Comparison of ENCODE assay signal across 16 cellular contexts in genomic region chr19:44887648-44888047, GRCh38. TPM values are rescaled to one million over a fixed set of nuclear protein-coding genes. Genes with fewer than 3 reads are reported as not detected.
DNase-seq lines count a peak whose midpoint lies in the region; ATAC-seq and TF ChIP-seq lines count a peak whose summit lies in the region.
"Had no signal": no experiment of that assay in that cellular context is flagged by ENCODE, and none has a peak within 500 bp of the region (broad histone marks: within the 10 kb centered on the region; RNA-seq: fewer than 3 reads in every experiment).

No MANE protein-coding gene starts in this region.

- peaks cover 2% of the 10 kb centered on the region for H3K9me3 Mint-ChIP-seq in activated naive CD4-positive, alpha-beta T cell treated with anti-CD3 and anti-CD28 coated beads for 36 hours
- no peaks in the 10 kb centered on the region for H3K9me3 Mint-ChIP-seq in activated naive CD4-positive, alpha-beta T cell treated with anti-CD3 and anti-CD28 coated beads, Interleukin-2, amount 50 U/mL, for 72 hours
- H3K9me3 Mint-ChIP-seq in Caco-2 (ENCODE audit: unreplicated experiment) (no peaks in the 10 kb centered on the region), progenitor cell of endocrine pancreas (ENCODE audit: low read depth) (no peaks in the 10 kb centered on the region)
- H3K9me3 Mint-ChIP-seq: CD8-positive, alpha-beta T cell; IgD-negative memory B cell had no signal

- no peak overlapping the region for H3K4me3 Mint-ChIP-seq in activated naive CD4-positive, alpha-beta T cell treated with anti-CD3 and anti-CD28 coated beads for 36 hours
- no peak overlapping the region for H3K4me3 Mint-ChIP-seq in Caco-2 (ENCODE audit: unreplicated experiment)
- H3K4me3 Mint-ChIP-seq in progenitor cell of endocrine pancreas (ENCODE audit: low read depth): no peak overlapping the region

- H3K4me1 ChIP-seq in Caco-2 (peaks cover 26% of the 10 kb centered on the region), liver (ENCODE audit: control insufficient read depth in 4 of 4, insufficient read depth in 4 of 4, low read length in 3 of 4) (peaks cover 7 to 19% (median 18%) of the 10 kb centered on the region in 4 donors)

- CTCF ChIA-PET in activated naive CD4-positive, alpha-beta T cell treated with anti-CD3 and anti-CD28 coated beads for 36 hours (lab: Charles Lee): interaction anchor here (0.7 kb wide), 1 partner anchor 230 kb away, joined by 3 read pairs; no protein-coding TSS in a partner anchor
- CTCF ChIA-PET in Caco-2 (lab: Charles Lee): no interaction called here

- H3K27ac ChIP-seq in liver (ENCODE audit: low read depth in 1 of 2, low read length in 2 of 2): no peak overlapping the region
- H3K27ac ChIP-seq in WERI-Rb-1: no peak overlapping the region
- H3K27ac ChIP-seq: BLaER1 treated with 17β-estradiol and CSF1 and Interleukin-3, amounts not matched to agents 10 nM and 100 nM; GM23248 had no signal

- TF ChIP-seq CTCF in Caco-2 (IDR thresholded peaks at IDR 0.05; ENCODE audit: insufficient read depth in 1 of 2, low read depth in 1 of 2, low read length in 1 of 2, severe bottlenecking in 1 of 2, unreplicated experiment in 1 of 2): no peak
- no peak for TF ChIP-seq CTCF in liver (IDR thresholded peaks at IDR 0.05; ENCODE audit: low read depth, low read length, missing input control)
- no peak for TF ChIP-seq CTCF in progenitor cell of endocrine pancreas (IDR thresholded peaks at IDR 0.05; ENCODE audit: unreplicated experiment)
- no peak for TF ChIP-seq CTCF in WERI-Rb-1 (IDR thresholded peaks at IDR 0.05; ENCODE audit: low read depth, low read length)

- no peaks in the 10 kb centered on the region for H3K27me3 ChIP-seq in Caco-2 (replicated peaks; ENCODE audit: control insufficient read depth, insufficient read depth, low read length)
- no peaks in the 10 kb centered on the region for H3K27me3 ChIP-seq in liver (ENCODE audit: control insufficient read depth in 4 of 4, insufficient read depth in 4 of 4, low read length in 3 of 4)
- H3K27me3 ChIP-seq in WERI-Rb-1 (ENCODE audit: insufficient read depth, low read depth, severe bottlenecking): no peaks in the 10 kb centered on the region
- H3K27me3 ChIP-seq: BLaER1 treated with 17β-estradiol and CSF1 and Interleukin-3, amounts not matched to agents 10 nM and 100 nM had no signal

- TF ChIP-seq RAD21 in liver (IDR thresholded peaks at IDR 0.05): no peak

- H3K27me3 Mint-ChIP-seq in activated naive CD4-positive, alpha-beta T cell treated with anti-CD3 and anti-CD28 coated beads for 36 hours (ENCODE audit: low read depth): no peaks in the 10 kb centered on the region
- H3K27me3 Mint-ChIP-seq in Caco-2 (ENCODE audit: insufficient read depth, unreplicated experiment): no peaks in the 10 kb centered on the region
- no peaks in the 10 kb centered on the region for H3K27me3 Mint-ChIP-seq in progenitor cell of endocrine pancreas
- H3K27me3 Mint-ChIP-seq: IgD-negative memory B cell had no signal

- 92% methylated on average over 4 of the region's 4 CpGs for WGBS in liver

- no TSS peak for BruUV-seq in Caco-2 (replicated peaks; lab: Mats Ljungman, UMichigan)

- H3K36me3 ChIP-seq in Caco-2 (ENCODE audit: control insufficient read depth, insufficient read depth, low read length) (0 out of 2 replicates have a peak, but pooled peaks cover 1% of the 10 kb centered on the region), liver (ENCODE audit: control insufficient read depth in 4 of 4, insufficient read depth in 3 of 4, low read depth in 1 of 4, low read length in 3 of 4) (peaks cover 1 to 36% (median 7%) of the 10 kb centered on the region in 4 donors), WERI-Rb-1 (peaks cover 41% of the 10 kb centered on the region)

- no peak for ATAC-seq in activated naive CD4-positive, alpha-beta T cell treated with anti-CD3 and anti-CD28 coated beads, Interleukin-2, amount 50 U/mL, for 72 hours
- ATAC-seq: CD8-positive, alpha-beta T cell; HCT116 had no signal

- intact Hi-C loops in activated naive CD4-positive, alpha-beta T cell treated with anti-CD3 and anti-CD28 coated beads for 36 hours (cut with micrococcal nuclease): no loop called here
- intact Hi-C loops in Caco-2 (cut with micrococcal nuclease; ENCODE audit: unreplicated experiment): no loop called here

- no peaks in the 10 kb centered on the region for H3K9me3 ChIP-seq in Caco-2
- no peaks in the 10 kb centered on the region for H3K9me3 ChIP-seq in liver (ENCODE audit: control insufficient read depth in 4 of 4, low read length in 3 of 4)
- no peaks in the 10 kb centered on the region for H3K9me3 ChIP-seq in WERI-Rb-1 (ENCODE audit: severe bottlenecking)
- H3K9me3 ChIP-seq: BLaER1 treated with 17β-estradiol and CSF1 and Interleukin-3, amounts not matched to agents 10 nM and 100 nM had no signal

- H3K4me1 Mint-ChIP-seq in activated naive CD4-positive, alpha-beta T cell treated with anti-CD3 and anti-CD28 coated beads for 36 hours (ENCODE audit: low read depth): peaks cover 18% of the 10 kb centered on the region
- peaks cover 21% of the 10 kb centered on the region for H3K4me1 Mint-ChIP-seq in Caco-2 (ENCODE audit: low read depth, unreplicated experiment)
- H3K4me1 Mint-ChIP-seq in progenitor cell of endocrine pancreas (ENCODE audit: low read depth): peaks cover 16% of the 10 kb centered on the region

- no peak for DNase-seq in activated naive CD4-positive, alpha-beta T cell treated with anti-CD3 and anti-CD28 coated beads for 36 hours
- no peak for DNase-seq in activated naive CD4-positive, alpha-beta T cell treated with anti-CD3 and anti-CD28 coated beads, Interleukin-2, amount 50 U/mL, for 72 hours (ENCODE audit: low spot score in 2 of 2)
- DNase-seq in Caco-2 (no peak), progenitor cell of endocrine pancreas (ENCODE audit: low spot score, unreplicated experiment) (no peak), DMS53 treated with DMSO at 0.1 percent for 48 hours (lab: John Stamatoyannopoulos, UW; ENCODE audit: unreplicated experiment) (no peak), WERI-Rb-1 (no peak), germinal center (ENCODE audit: low spot score) (no peak)
- DNase-seq: 8988T; CD8-positive, alpha-beta T cell; COR-L47; GM23248 had no signal

- H3K27ac Mint-ChIP-seq in activated naive CD4-positive, alpha-beta T cell treated with anti-CD3 and anti-CD28 coated beads for 36 hours: peak overlapping the region; percentile 33
- no peak overlapping the region for H3K27ac Mint-ChIP-seq in activated naive CD4-positive, alpha-beta T cell treated with anti-CD3 and anti-CD28 coated beads, Interleukin-2, amount 50 U/mL, for 72 hours
- peak overlapping the region; percentile 21 for H3K27ac Mint-ChIP-seq in Caco-2 (ENCODE audit: unreplicated experiment)
- peak overlapping the region; percentile 89 for H3K27ac Mint-ChIP-seq in progenitor cell of endocrine pancreas
- H3K27ac Mint-ChIP-seq: CD8-positive, alpha-beta T cell; IgD-negative memory B cell had no signal

- no peak overlapping the region for H3K4me3 ChIP-seq in Caco-2 (ENCODE audit: low read depth, low read length)
- H3K4me3 ChIP-seq in liver (ENCODE audit: low read depth in 1 of 3, low read length in 3 of 3): no peak overlapping the region
- H3K4me3 ChIP-seq in WERI-Rb-1 (ENCODE audit: low read depth, low read length): no peak overlapping the region
- H3K4me3 ChIP-seq: BLaER1 treated with 17β-estradiol and CSF1 and Interleukin-3, amounts not matched to agents 10 nM and 100 nM; GM23248 had no signal

- POLR2A ChIA-PET in Caco-2 (lab: Charles Lee): no interaction called here

- peaks cover 11% of the 10 kb centered on the region for H3K36me3 Mint-ChIP-seq in activated naive CD4-positive, alpha-beta T cell treated with anti-CD3 and anti-CD28 coated beads for 36 hours (ENCODE audit: low read depth)
- H3K36me3 Mint-ChIP-seq in activated naive CD4-positive, alpha-beta T cell treated with anti-CD3 and anti-CD28 coated beads, Interleukin-2, amount 50 U/mL, for 72 hours: peaks cover 7 to 13% of the 10 kb centered on the region in 2 donors
- H3K36me3 Mint-ChIP-seq in Caco-2 (ENCODE audit: insufficient read depth, unreplicated experiment) (peaks cover 84% of the 10 kb centered on the region), progenitor cell of endocrine pancreas (ENCODE audit: insufficient read depth) (peaks cover 25% of the 10 kb centered on the region)
- H3K36me3 Mint-ChIP-seq: IgD-negative memory B cell had no signal

- H3K9ac ChIP-seq in liver (ENCODE audit: low read depth in 1 of 2, low read length in 2 of 2): no peak overlapping the region
- H3K9ac ChIP-seq: BLaER1 treated with 17β-estradiol and CSF1 and Interleukin-3, amounts not matched to agents 10 nM and 100 nM; GM23248 had no signal

RNA-seq across cellular contexts. Expression of gene TOMM40, which starts 3.4 kb away (rescaled TPM):
- 10 to 100 TPM; 72.6 to 75.0 TPM for total RNA-seq in activated naive CD4-positive, alpha-beta T cell treated with anti-CD3 and anti-CD28 coated beads for 36 hours
- 100 to 1,000 TPM in 1 of 2 donors, 10 to 100 TPM in 1; 38.2 to 120 TPM for total RNA-seq in activated naive CD4-positive, alpha-beta T cell treated with anti-CD3 and anti-CD28 coated beads, Interleukin-2, amount 50 U/mL, for 72 hours
- 205 and 227 TPM in 2 replicates for total RNA-seq in Caco-2 (2022)
- total RNA-seq in liver: 10 to 100 TPM; 28.3 to 34.4 TPM
- 10 to 100 TPM; 27.0 to 33.0 TPM for polyA plus RNA-seq in liver
- total RNA-seq in progenitor cell of endocrine pancreas: 63.0 and 67.1 TPM in 2 replicates

RNA-seq across cellular contexts. Expression of gene APOE, which starts 17.9 kb away (rescaled TPM):
- 1 to 10 TPM in 1 of 2 experiments, under 1 TPM in 1; 0.72 to 1.1 TPM for total RNA-seq in activated naive CD4-positive, alpha-beta T cell treated with anti-CD3 and anti-CD28 coated beads for 36 hours
- 1 to 10 TPM in 1 of 2 donors, under 1 TPM in 1; 0.80 to 2.9 TPM for total RNA-seq in activated naive CD4-positive, alpha-beta T cell treated with anti-CD3 and anti-CD28 coated beads, Interleukin-2, amount 50 U/mL, for 72 hours
- 1,346 and 1,404 TPM in 2 replicates for total RNA-seq in Caco-2 (2022)
- 1,000 to 10,000 TPM; 1,884 to 3,491 TPM for total RNA-seq in liver
- 1,000 to 10,000 TPM; 3,935 to 5,263 TPM for polyA plus RNA-seq in liver
- total RNA-seq in progenitor cell of endocrine pancreas: 198 and 233 TPM in 2 replicates
- polyA plus RNA-seq: IgD-negative memory B cell had no signal

RNA-seq across cellular contexts. Expression of gene APOC1, which starts 26.8 kb away (rescaled TPM):
- total RNA-seq in activated naive CD4-positive, alpha-beta T cell treated with anti-CD3 and anti-CD28 coated beads for 36 hours: 1 to 10 TPM; 1.2 to 1.3 TPM
- total RNA-seq in activated naive CD4-positive, alpha-beta T cell treated with anti-CD3 and anti-CD28 coated beads, Interleukin-2, amount 50 U/mL, for 72 hours: under 1 TPM in 1 of 2 donors, not detected in 1; 0.61 TPM
- total RNA-seq in Caco-2 (2022) (246 and 250 TPM in 2 replicates), liver (1,000 to 10,000 TPM in 1 of 2 donors, 100 to 1,000 TPM in 1; 612 to 1,996 TPM), progenitor cell of endocrine pancreas (85.5 and 89.4 TPM in 2 replicates)
- over 10,000 TPM in 1 of 2 donors, 1,000 to 10,000 TPM in 1; 3,937 to 10,095 TPM for polyA plus RNA-seq in liver
- total RNA-seq: CD8-positive, alpha-beta T cell; GM23248 had no signal
- polyA plus RNA-seq: IgD-negative memory B cell had no signal

RNA-seq across cellular contexts. Expression of gene NECTIN2, which starts 41.6 kb away (rescaled TPM):
- total RNA-seq in activated naive CD4-positive, alpha-beta T cell treated with anti-CD3 and anti-CD28 coated beads for 36 hours: 1 to 10 TPM in 1 of 2 experiments, under 1 TPM in 1; 0.88 to 1.1 TPM
- under 1 TPM; 0.89 to 0.98 TPM for total RNA-seq in activated naive CD4-positive, alpha-beta T cell treated with anti-CD3 and anti-CD28 coated beads, Interleukin-2, amount 50 U/mL, for 72 hours
- 257 and 258 TPM in 2 replicates for total RNA-seq in Caco-2 (2022)
- total RNA-seq in liver: 10 to 100 TPM; 49.4 to 54.9 TPM
- polyA plus RNA-seq in liver: 10 to 100 TPM; 56.2 to 77.5 TPM
- total RNA-seq in progenitor cell of endocrine pancreas: 201 and 203 TPM in 2 replicates
- polyA plus RNA-seq: IgD-negative memory B cell had no signal

RNA-seq across cellular contexts. Expression of gene APOC4, which starts 54.4 kb away (rescaled TPM):
- not detected for total RNA-seq in activated naive CD4-positive, alpha-beta T cell treated with anti-CD3 and anti-CD28 coated beads for 36 hours
- total RNA-seq in activated naive CD4-positive, alpha-beta T cell treated with anti-CD3 and anti-CD28 coated beads, Interleukin-2, amount 50 U/mL, for 72 hours: not detected
- total RNA-seq in Caco-2 (2022): not detected in 2 replicates
- 100 to 1,000 TPM in 1 of 2 donors, 1 to 10 TPM in 1; 1.0 to 131 TPM for total RNA-seq in liver
- polyA plus RNA-seq in liver: 100 to 1,000 TPM; 418 to 420 TPM
- total RNA-seq in progenitor cell of endocrine pancreas: not detected in 2 replicates
- total RNA-seq: CD8-positive, alpha-beta T cell; Daoy; GM23248 had no signal
- polyA plus RNA-seq: GM23248, IgD-negative memory B cell had no signal

Comparison
In these comparisons a context has a peak if more than half of its experiments do, and no peak if none do; other contexts are left out.
1. H3K27ac Mint-ChIP-seq: peak in activated naive CD4-positive, alpha-beta T cell treated with anti-CD3 and anti-CD28 coated beads for 36 hours (single experiment), Caco-2 (single experiment) and progenitor cell of endocrine pancreas (single experiment); none in activated naive CD4-positive, alpha-beta T cell treated with anti-CD3 and anti-CD28 coated beads, Interleukin-2, amount 50 U/mL, for 72 hours (0 of 2).
2. RNA of gene APOE, which starts 17.9 kb away (total RNA-seq): 1,884 to 3,491 TPM in liver, 1,346 to 1,404 TPM in Caco-2 and 198 to 233 TPM in progenitor cell of endocrine pancreas; 0.80 to 2.9 TPM in activated naive CD4-positive, alpha-beta T cell treated with anti-CD3 and anti-CD28 coated beads, Interleukin-2, amount 50 U/mL, for 72 hours and 0.72 to 1.1 TPM in activated naive CD4-positive, alpha-beta T cell treated with anti-CD3 and anti-CD28 coated beads for 36 hours; every median in the first group is over 10 times any median in the second.
3. RNA of gene APOC1, which starts 26.8 kb away (total RNA-seq): 612 to 1,996 TPM in liver, 246 to 250 TPM in Caco-2 and 85.5 to 89.4 TPM in progenitor cell of endocrine pancreas; 1.2 to 1.3 TPM in activated naive CD4-positive, alpha-beta T cell treated with anti-CD3 and anti-CD28 coated beads for 36 hours and 0.61 TPM in activated naive CD4-positive, alpha-beta T cell treated with anti-CD3 and anti-CD28 coated beads, Interleukin-2, amount 50 U/mL, for 72 hours; every median in the first group is over 10 times any median in the second.